Comparison of ENCODE assay signal across 16 cellular contexts in the genomic region with DNA sequence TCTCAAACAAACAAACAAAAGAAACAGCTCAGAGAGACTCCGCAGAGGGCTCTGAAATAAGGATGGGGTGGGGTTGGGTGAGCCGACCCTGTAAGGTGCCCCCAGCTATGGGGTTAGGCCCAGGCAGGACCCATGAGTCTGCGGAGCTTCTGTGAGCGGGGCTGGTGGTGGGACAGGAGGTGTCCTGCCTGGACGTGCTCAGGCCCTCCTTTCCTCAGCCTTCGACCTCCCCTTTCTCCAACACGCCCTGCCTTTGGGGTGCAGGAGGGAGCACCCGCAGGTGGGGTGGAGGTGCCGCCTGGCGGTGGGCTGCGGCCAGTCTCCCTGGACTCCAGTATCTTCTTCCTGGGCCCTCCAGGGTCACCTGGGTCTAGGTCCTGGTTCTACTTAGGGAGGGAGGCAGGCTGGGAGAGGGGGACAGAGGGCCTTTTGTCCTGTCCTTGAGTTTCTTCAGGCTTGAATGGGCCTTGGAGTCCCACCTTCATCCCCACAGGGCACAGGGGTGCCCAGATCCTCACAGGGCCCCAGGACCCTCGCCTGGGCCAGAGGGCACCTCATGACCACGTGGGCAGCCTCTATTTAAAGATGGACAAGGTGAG. TPM values are rescaled to one million over a fixed set of nuclear protein-coding genes. Genes with fewer than 3 reads are reported as not detected.
DNase-seq lines count a peak whose midpoint lies in the region; ATAC-seq, FAIRE-seq and TF ChIP-seq lines count a peak whose summit lies in the region.
"Had no signal": no experiment of that assay in that cellular context is flagged by ENCODE, and none has a peak within 500 bp of the region (broad histone marks: within the 10 kb centered on the region; RNA-seq: fewer than 3 reads in every experiment).

No MANE protein-coding gene starts in this region.

- H3K79me2 ChIP-seq in H1 (ENCODE audit: control insufficient read depth in 1 of 2, insufficient read depth in 2 of 2, low read length in 2 of 2): no peaks in the 10 kb centered on the region

- no peaks in the 10 kb centered on the region for H3K27me3 Mint-ChIP-seq in activated CD8-positive, alpha-beta T cell treated with anti-CD3 and anti-CD28 coated beads for 36 hours
- H3K27me3 Mint-ChIP-seq in activated CD8-positive, alpha-beta T cell treated with anti-CD3 and anti-CD28 coated beads, Interleukin-2, amount 10 ng/mL, durations not matched to agents 7 days and 5 days (ENCODE audit: low read depth): no peaks in the 10 kb centered on the region
- H3K27me3 Mint-ChIP-seq in nephron progenitor cell (ENCODE audit: low read depth, poor library complexity): peaks cover 3% of the 10 kb centered on the region
- H3K27me3 Mint-ChIP-seq in activated CD4-positive, alpha-beta memory T cell treated with anti-CD3 and anti-CD28 coated beads, Interleukin-2, amount 10 ng/mL, durations not matched to agents 7 days and 5 days: no peaks in the 10 kb centered on the region

- no peak for TF ChIP-seq POLR2A in H1 (IDR thresholded peaks at IDR 0.05; ENCODE audit: control extremely low read depth in 1 of 2, low read depth in 2 of 2, low read length in 2 of 2)
- no peak for TF ChIP-seq POLR2A in H54 (IDR thresholded peaks at IDR 0.05; ENCODE audit: low read depth, low read length)

- H3K14ac ChIP-seq in H1 (ENCODE audit: insufficient read length): no peak overlapping the region

- CTCF ChIA-PET in activated CD8-positive, alpha-beta T cell treated with anti-CD3 and anti-CD28 coated beads for 36 hours (lab: Charles Lee): interaction anchor here (0.9 kb wide), 1 partner anchor 186 kb away, joined by 3 read pairs; no protein-coding TSS in a partner anchor
- CTCF ChIA-PET in activated CD8-positive, alpha-beta T cell treated with anti-CD3 and anti-CD28 coated beads, Interleukin-2, amount 10 ng/mL, durations not matched to agents 7 days and 5 days (lab: Charles Lee): no interaction called here
- CTCF ChIA-PET in H1 (lab: Charles Lee; ENCODE audit: partially characterized antibody): interaction anchor here (0.7 to 5.5 kb wide), 8 partner anchors 8 to 285 kb away, joined by 3 to 156 read pairs (median 4); a partner anchor contains a TSS
- CTCF ChIA-PET in activated CD4-positive, alpha-beta memory T cell treated with anti-CD3 and anti-CD28 coated beads, Interleukin-2, amount 10 ng/mL, durations not matched to agents 7 days and 5 days (lab: Charles Lee): no interaction called here

- FAIRE-seq in H1 (lab: Jason Lieb, UNC) (no peak), H54 (lab: Jason Lieb, UNC) (no peak)
- FAIRE-seq: A549, D721Med, endothelial cell of umbilical vein had no signal

- no peaks in the 10 kb centered on the region for H3K36me3 ChIP-seq in H1 (ENCODE audit: control insufficient read depth in 2 of 4, insufficient read depth in 4 of 4, low read length in 3 of 4)
- H3K36me3 ChIP-seq in tibial artery: peaks cover 0 to 8% (median 4%) of the 10 kb centered on the region in 3 donors

- no peak overlapping the region for H2BK12ac ChIP-seq in H1 (ENCODE audit: low read depth, low read length)

- peaks cover under 1% of the 10 kb centered on the region; the same call in 1 of the 2 replicates for H3K23me2 ChIP-seq in H1 (ENCODE audit: low read depth, low read length)

- no peaks in the 10 kb centered on the region for H3K9me3 Mint-ChIP-seq in activated CD8-positive, alpha-beta T cell treated with anti-CD3 and anti-CD28 coated beads for 36 hours
- no peaks in the 10 kb centered on the region for H3K9me3 Mint-ChIP-seq in activated CD8-positive, alpha-beta T cell treated with anti-CD3 and anti-CD28 coated beads, Interleukin-2, amount 10 ng/mL, durations not matched to agents 7 days and 5 days (ENCODE audit: insufficient read depth)
- H3K9me3 Mint-ChIP-seq in nephron progenitor cell: no peaks in the 10 kb centered on the region
- H3K9me3 Mint-ChIP-seq in activated CD4-positive, alpha-beta memory T cell treated with anti-CD3 and anti-CD28 coated beads, Interleukin-2, amount 10 ng/mL, durations not matched to agents 7 days and 5 days: no peaks in the 10 kb centered on the region
- H3K9me3 Mint-ChIP-seq: activated T-helper 1 cell treated with anti-CD3 and anti-CD28 coated beads, Interleukin-12 subunit alpha, Interleukin-12 subunit beta, Interleukin-2, Interleukin-4 antibody, amounts not matched to agents 30 ng/mL and 10 ng/mL and 1 ng/mL, durations not matched to agents 14 hours and 24 hours and 36 hours; WTC11 had no signal

- no peak for TF ChIP-seq CTCF in activated CD8-positive, alpha-beta T cell treated with anti-CD3 and anti-CD28 coated beads for 36 hours (IDR thresholded peaks at IDR 0.05)
- TF ChIP-seq CTCF in H1 (IDR thresholded peaks at IDR 0.05; ENCODE audit: control extremely low read depth in 1 of 3, insufficient read depth in 1 of 3, low read depth in 1 of 3, low read length in 3 of 3) (no peak), nephron progenitor cell (IDR thresholded peaks at IDR 0.05) (no peak), tibial artery (IDR thresholded peaks at IDR 0.05) (no peak)

- no peak overlapping the region for H3K18ac ChIP-seq in H1 (ENCODE audit: extremely low read depth, low read length)

- no peak overlapping the region for H4K5ac ChIP-seq in H1 (ENCODE audit: insufficient read length, low read depth, low read length)

- H3K27me3 ChIP-seq in H1 (replicated peaks in 1 of 4; ENCODE audit: control insufficient read depth in 3 of 4, extremely low read depth in 1 of 4, insufficient read depth in 3 of 4, low read length in 3 of 4) (no peaks in the 10 kb centered on the region; a peak in 1 of 7 replicates), tibial artery (peaks cover 0 to 13% of the 10 kb centered on the region in 2 donors)

- H2AFZ ChIP-seq in H1 (ENCODE audit: low read length): no peak overlapping the region

- H3K4me3 ChIP-seq in H1 (ENCODE audit: extremely low read depth in 1 of 4, insufficient read depth in 2 of 4, low read depth in 3 of 4, low read length in 4 of 4): no peak overlapping the region
- no peak overlapping the region for H3K4me3 ChIP-seq in tibial artery
- H3K4me3 ChIP-seq: A549 had no signal

- H3K4me1 ChIP-seq in H1 (replicated peaks in 1 of 4; ENCODE audit: control insufficient read depth in 3 of 4, insufficient read depth in 4 of 4, low read length in 3 of 4) (peaks cover 0 to 5% (median 2%) of the 10 kb centered on the region in 4 experiments; a peak in 3 of 7 replicates), tibial artery (peaks cover 0 to 60% (median 32%) of the 10 kb centered on the region in 4 donors)

- H3K9ac ChIP-seq in H1 (replicated peaks in 1 of 4; ENCODE audit: extremely low read depth in 1 of 4, low read depth in 3 of 4, low read length in 3 of 4): no peak overlapping the region

- H2BK20ac ChIP-seq in H1 (ENCODE audit: low read length): no peak overlapping the region

- no peak for TF ChIP-seq EP300 in H1 (IDR thresholded peaks at IDR 0.05; ENCODE audit: borderline replicate concordance in 1 of 2, low read depth in 2 of 2, low read length in 2 of 2)

- POLR2A ChIA-PET in activated CD8-positive, alpha-beta T cell treated with anti-CD3 and anti-CD28 coated beads for 36 hours (lab: Charles Lee): interaction anchor here (0.9 kb wide), 1 partner anchor 11 kb away, joined by 3 read pairs; no protein-coding TSS in a partner anchor
- POLR2A ChIA-PET in activated CD8-positive, alpha-beta T cell treated with anti-CD3 and anti-CD28 coated beads, Interleukin-2, amount 10 ng/mL, durations not matched to agents 7 days and 5 days (lab: Charles Lee): interaction anchor here (0.9 kb wide), 1 partner anchor 43 kb away, joined by 3 read pairs; no protein-coding TSS in a partner anchor
- POLR2A ChIA-PET in H1 (lab: Charles Lee; ENCODE audit: partially characterized antibody): no interaction called here
- POLR2A ChIA-PET in activated CD4-positive, alpha-beta memory T cell treated with anti-CD3 and anti-CD28 coated beads, Interleukin-2, amount 10 ng/mL, durations not matched to agents 7 days and 5 days (lab: Charles Lee): interaction anchor here (1.0 kb wide), 1 partner anchor 37 kb away, joined by 3 read pairs; no protein-coding TSS in a partner anchor

- H4K8ac ChIP-seq in H1 (ENCODE audit: extremely low read depth, insufficient read depth, low read length): peak overlapping the region; percentile 51; the same call in 1 of the 2 replicates

- no peak overlapping the region for H3K4me3 Mint-ChIP-seq in activated CD8-positive, alpha-beta T cell treated with anti-CD3 and anti-CD28 coated beads for 36 hours
- H3K4me3 Mint-ChIP-seq in activated CD8-positive, alpha-beta T cell treated with anti-CD3 and anti-CD28 coated beads, Interleukin-2, amount 10 ng/mL, durations not matched to agents 7 days and 5 days: no peak overlapping the region
- H3K4me3 Mint-ChIP-seq in nephron progenitor cell: no peak overlapping the region
- H3K4me3 Mint-ChIP-seq in activated CD4-positive, alpha-beta memory T cell treated with anti-CD3 and anti-CD28 coated beads, Interleukin-2, amount 10 ng/mL, durations not matched to agents 7 days and 5 days: no peak overlapping the region
- H3K4me3 Mint-ChIP-seq: activated T-helper 1 cell treated with anti-CD3 and anti-CD28 coated beads, Interleukin-12 subunit alpha, Interleukin-12 subunit beta, Interleukin-2, Interleukin-4 antibody, amounts not matched to agents 30 ng/mL and 10 ng/mL and 1 ng/mL, durations not matched to agents 14 hours and 24 hours and 36 hours; WTC11 had no signal

- H3K27ac ChIP-seq in H1 (ENCODE audit: low read depth, low read length) (no peak overlapping the region), tibial artery (peak overlapping the region; percentile 67 to 79)
- H3K27ac ChIP-seq: A549 had no signal

- no peak overlapping the region for H4K91ac ChIP-seq in H1 (replicated peaks; ENCODE audit: insufficient read length, low read length)

- no peak overlapping the region for H3K23ac ChIP-seq in H1 (ENCODE audit: insufficient read length)

- H3K9me3 ChIP-seq in H1 (ENCODE audit: insufficient read depth in 2 of 2, low read depth in 1 of 2, low read length in 1 of 2): no peaks in the 10 kb centered on the region
- H3K9me3 ChIP-seq in tibial artery: no peaks in the 10 kb centered on the region
- H3K9me3 ChIP-seq: A549 had no signal

- no peak for TF ChIP-seq RAD21 in H1 (IDR thresholded peaks at IDR 0.05 in 1 of 2, conservative IDR thresholded peaks at IDR 0.05 in 1 of 2; ENCODE audit: low read depth in 2 of 2, low read length in 2 of 2)

- H3K4ac ChIP-seq in H1 (replicated peaks; ENCODE audit: insufficient read length, low read depth, low read length): no peak overlapping the region

- H3K4me2 ChIP-seq in H1 (ENCODE audit: insufficient read depth in 1 of 2, low read depth in 2 of 2, low read length in 2 of 2): no peak overlapping the region
- H3K4me2 ChIP-seq: A549 had no signal

- DNase-seq in activated CD8-positive, alpha-beta T cell treated with anti-CD3 and anti-CD28 coated beads for 36 hours: peak; percentile 1
- no peak for DNase-seq in activated CD8-positive, alpha-beta T cell treated with anti-CD3 and anti-CD28 coated beads, Interleukin-2, amount 10 ng/mL, durations not matched to agents 7 days and 5 days
- DNase-seq in H1 (ENCODE audit: low read depth in 1 of 2, low spot score in 2 of 2) (no peak), nephron progenitor cell (no peak), tibial artery (peak in 1 of 2 donors; percentile 64), DMS79 (lab: John Stamatoyannopoulos, UW) (no peak), H54 (ENCODE audit: insufficient read length, low spot score) (no peak)
- DNase-seq in activated CD4-positive, alpha-beta memory T cell treated with anti-CD3 and anti-CD28 coated beads, Interleukin-2, amount 10 ng/mL, durations not matched to agents 7 days and 5 days: no peak
- DNase-seq: midbrain, NCI-H2081 treated with DMSO at 0.1 percent for 48 hours had no signal

- H3K56ac ChIP-seq in H1 (replicated peaks; ENCODE audit: insufficient read length, low read depth, low read length): no peak overlapping the region

- H2AK5ac ChIP-seq in H1 (ENCODE audit: low read depth, low read length): no peak overlapping the region

- intact Hi-C loops in activated CD8-positive, alpha-beta T cell treated with anti-CD3 and anti-CD28 coated beads for 36 hours (cut with micrococcal nuclease): no loop called here
- intact Hi-C loops in tibial artery (cut with DNase I; ENCODE audit: low total_unique reads): loop anchor here (5.0 kb wide), 1 partner anchor 42 kb away; a partner anchor contains a TSS

- H4K20me1 ChIP-seq in H1 (replicated peaks in 1 of 2; ENCODE audit: control insufficient read depth in 1 of 2, insufficient read depth in 2 of 2, low read length in 2 of 2): no peaks in the 10 kb centered on the region

- H2BK120ac ChIP-seq in H1 (replicated peaks; ENCODE audit: low read depth, low read length): no peak overlapping the region

- no peak overlapping the region for H3K27ac Mint-ChIP-seq in activated CD8-positive, alpha-beta T cell treated with anti-CD3 and anti-CD28 coated beads for 36 hours
- no peak overlapping the region for H3K27ac Mint-ChIP-seq in activated CD8-positive, alpha-beta T cell treated with anti-CD3 and anti-CD28 coated beads, Interleukin-2, amount 10 ng/mL, durations not matched to agents 7 days and 5 days
- H3K27ac Mint-ChIP-seq in nephron progenitor cell: peak overlapping the region; percentile 75
- H3K27ac Mint-ChIP-seq in activated CD4-positive, alpha-beta memory T cell treated with anti-CD3 and anti-CD28 coated beads, Interleukin-2, amount 10 ng/mL, durations not matched to agents 7 days and 5 days: no peak overlapping the region
- H3K27ac Mint-ChIP-seq: activated T-helper 1 cell treated with anti-CD3 and anti-CD28 coated beads, Interleukin-12 subunit alpha, Interleukin-12 subunit beta, Interleukin-2, Interleukin-4 antibody, amounts not matched to agents 30 ng/mL and 10 ng/mL and 1 ng/mL, durations not matched to agents 14 hours and 24 hours and 36 hours; WTC11 had no signal

- no peak overlapping the region for H2BK5ac ChIP-seq in H1 (ENCODE audit: low read depth, low read length)

- H3K4me1 Mint-ChIP-seq in activated CD8-positive, alpha-beta T cell treated with anti-CD3 and anti-CD28 coated beads for 36 hours (ENCODE audit: low read depth): peaks cover 17% of the 10 kb centered on the region
- peaks cover 20% of the 10 kb centered on the region for H3K4me1 Mint-ChIP-seq in activated CD8-positive, alpha-beta T cell treated with anti-CD3 and anti-CD28 coated beads, Interleukin-2, amount 10 ng/mL, durations not matched to agents 7 days and 5 days (ENCODE audit: low read depth)
- peaks cover 20% of the 10 kb centered on the region for H3K4me1 Mint-ChIP-seq in nephron progenitor cell
- H3K4me1 Mint-ChIP-seq in activated CD4-positive, alpha-beta memory T cell treated with anti-CD3 and anti-CD28 coated beads, Interleukin-2, amount 10 ng/mL, durations not matched to agents 7 days and 5 days: peaks cover 10% of the 10 kb centered on the region

- WGBS in H1 (ENCODE audit: extremely low coverage in 1 of 2, insufficient coverage in 1 of 2, insufficient read length in 1 of 2, insufficient replicate concordance in 2 of 2, low coverage in 1 of 2, low lambda C conversion rate in 2 of 2, missing lambda C conversion rate in 1 of 2), 2 experiments: 97% methylated on average over 10 of the region's 13 CpGs; no CpG with 5 or more reads in 1 of the 2 experiments

- no peaks in the 10 kb centered on the region for H3K79me1 ChIP-seq in H1 (ENCODE audit: low read depth, low read length)

- ATAC-seq in activated CD8-positive, alpha-beta T cell treated with anti-CD3 and anti-CD28 coated beads for 36 hours: no peak
- ATAC-seq in activated CD8-positive, alpha-beta T cell treated with anti-CD3 and anti-CD28 coated beads, Interleukin-2, amount 10 ng/mL, durations not matched to agents 7 days and 5 days: no peak
- ATAC-seq: A549, WTC11 had no signal

- no peaks in the 10 kb centered on the region for H3K36me3 Mint-ChIP-seq in activated CD8-positive, alpha-beta T cell treated with anti-CD3 and anti-CD28 coated beads for 36 hours (ENCODE audit: low read depth)
- H3K36me3 Mint-ChIP-seq in activated CD8-positive, alpha-beta T cell treated with anti-CD3 and anti-CD28 coated beads, Interleukin-2, amount 10 ng/mL, durations not matched to agents 7 days and 5 days (ENCODE audit: low read depth): no peaks in the 10 kb centered on the region
- H3K36me3 Mint-ChIP-seq in nephron progenitor cell (ENCODE audit: low read depth): no peaks in the 10 kb centered on the region
- H3K36me3 Mint-ChIP-seq in activated CD4-positive, alpha-beta memory T cell treated with anti-CD3 and anti-CD28 coated beads, Interleukin-2, amount 10 ng/mL, durations not matched to agents 7 days and 5 days (ENCODE audit: low read depth): no peaks in the 10 kb centered on the region
- H3K36me3 Mint-ChIP-seq: WTC11 had no signal

- no peak overlapping the region for H2BK15ac ChIP-seq in H1 (ENCODE audit: low read length)

RNA-seq across cellular contexts. Expression of a gene that starts 12.3 kb away (rescaled TPM):
- under 1 TPM; 0.16 to 0.20 TPM for total RNA-seq in activated CD8-positive, alpha-beta T cell treated with anti-CD3 and anti-CD28 coated beads for 36 hours
- under 1 TPM in 1 of 2 experiments, not detected in 1; 0.08 TPM for total RNA-seq in activated CD8-positive, alpha-beta T cell treated with anti-CD3 and anti-CD28 coated beads, Interleukin-2, amount 10 ng/mL, durations not matched to agents 7 days and 5 days
- not detected in 2 replicates for total RNA-seq in H1 (2021; fragmentation: NEBNext Ultra II Directional; extraction: Animal tissue kit (Norgen Biotek cat#: 25700))
- 0.02 and 0.08 TPM in 2 replicates for polyA plus RNA-seq in H1 (2011; rRNA removed)
- polyA plus RNA-seq in H1 (2011; cell fraction: cytosol; rRNA removed): 0.03 TPM
- 0.04 TPM for polyA plus RNA-seq in H1 (2011; cell fraction: nucleus; rRNA removed)
- polyA plus RNA-seq in H1 (2012, experiment 1 of 2): 0.06 TPM in 1 of 4 replicates, not detected in the others
- polyA plus RNA-seq in H1 (2012, experiment 2 of 2): not detected
- polyA plus RNA-seq in H1 (2013, experiment 1 of 2): 0.02 TPM
- 0.02 TPM for polyA plus RNA-seq in H1 (2013, experiment 2 of 2)
- polyA minus RNA-seq in H1 (2011; rRNA and poly(A)+ RNA removed): not detected in 2 replicates
- polyA minus RNA-seq in H1 (2011; cell fraction: cytosol; rRNA and poly(A)+ RNA removed): not detected
- polyA minus RNA-seq in H1 (2011; cell fraction: nucleus; rRNA and poly(A)+ RNA removed): not detected
- total RNA-seq in activated CD4-positive, alpha-beta memory T cell treated with anti-CD3 and anti-CD28 coated beads, Interleukin-2, amount 10 ng/mL, durations not matched to agents 7 days and 5 days: under 1 TPM; 0.08 TPM
- total RNA-seq: endothelial cell of umbilical vein, temporal lobe, WTC11 had no signal
- polyA plus RNA-seq: A549, endothelial cell of umbilical vein had no signal

RNA-seq across cellular contexts. Expression of a gene that starts 26.6 kb away (rescaled TPM):
- 100 to 1,000 TPM; 247 to 251 TPM for total RNA-seq in activated CD8-positive, alpha-beta T cell treated with anti-CD3 and anti-CD28 coated beads for 36 hours
- total RNA-seq in activated CD8-positive, alpha-beta T cell treated with anti-CD3 and anti-CD28 coated beads, Interleukin-2, amount 10 ng/mL, durations not matched to agents 7 days and 5 days: 100 to 1,000 TPM; 463 to 477 TPM
- not detected in 2 replicates for total RNA-seq in H1 (2021; fragmentation: NEBNext Ultra II Directional; extraction: Animal tissue kit (Norgen Biotek cat#: 25700))
- 0.03 TPM in 1 of 2 replicates, not detected in the other for polyA plus RNA-seq in H1 (2011; rRNA removed)
- polyA plus RNA-seq in H1 (2011; cell fraction: cytosol; rRNA removed): not detected
- polyA plus RNA-seq in H1 (2011; cell fraction: nucleus; rRNA removed): not detected
- 0.11 TPM in 1 of 4 replicates, not detected in the others for polyA plus RNA-seq in H1 (2012, experiment 1 of 2)
- polyA plus RNA-seq in H1 (2012, experiment 2 of 2): not detected
- 0.16 TPM for polyA plus RNA-seq in H1 (2013, experiment 1 of 2)
- polyA plus RNA-seq in H1 (2013, experiment 2 of 2): 0.07 TPM
- polyA minus RNA-seq in H1 (2011; rRNA and poly(A)+ RNA removed): not detected in 2 replicates
- not detected for polyA minus RNA-seq in H1 (2011; cell fraction: cytosol; rRNA and poly(A)+ RNA removed)
- not detected for polyA minus RNA-seq in H1 (2011; cell fraction: nucleus; rRNA and poly(A)+ RNA removed)
- 100 to 1,000 TPM; 590 TPM for total RNA-seq in activated CD4-positive, alpha-beta memory T cell treated with anti-CD3 and anti-CD28 coated beads, Interleukin-2, amount 10 ng/mL, durations not matched to agents 7 days and 5 days
- total RNA-seq: endothelial cell of umbilical vein had no signal
- polyA plus RNA-seq: endothelial cell of umbilical vein had no signal

RNA-seq across cellular contexts. Expression of a gene that starts 40.1 kb away (rescaled TPM):
- 1 to 10 TPM; 4.9 to 5.4 TPM for total RNA-seq in activated CD8-positive, alpha-beta T cell treated with anti-CD3 and anti-CD28 coated beads for 36 hours
- total RNA-seq in activated CD8-positive, alpha-beta T cell treated with anti-CD3 and anti-CD28 coated beads, Interleukin-2, amount 10 ng/mL, durations not matched to agents 7 days and 5 days: 1 to 10 TPM; 2.6 to 2.8 TPM
- total RNA-seq in H1 (2021; fragmentation: NEBNext Ultra II Directional; extraction: Animal tissue kit (Norgen Biotek cat#: 25700)): not detected in 2 replicates
- polyA plus RNA-seq in H1 (2011; rRNA removed): not detected in 2 replicates
- polyA plus RNA-seq in H1 (2011; cell fraction: cytosol; rRNA removed): not detected
- not detected for polyA plus RNA-seq in H1 (2011; cell fraction: nucleus; rRNA removed)
- not detected in 4 replicates for polyA plus RNA-seq in H1 (2012, experiment 1 of 2)
- polyA plus RNA-seq in H1 (2012, experiment 2 of 2): not detected
- polyA plus RNA-seq in H1 (2013, experiment 1 of 2): 0.14 TPM
- polyA plus RNA-seq in H1 (2013, experiment 2 of 2): not detected
- not detected in 2 replicates for polyA minus RNA-seq in H1 (2011; rRNA and poly(A)+ RNA removed)
- polyA minus RNA-seq in H1 (2011; cell fraction: cytosol; rRNA and poly(A)+ RNA removed): not detected
- not detected for polyA minus RNA-seq in H1 (2011; cell fraction: nucleus; rRNA and poly(A)+ RNA removed)
- total RNA-seq in activated CD4-positive, alpha-beta memory T cell treated with anti-CD3 and anti-CD28 coated beads, Interleukin-2, amount 10 ng/mL, durations not matched to agents 7 days and 5 days: 1 to 10 TPM; 6.6 to 9.7 TPM
- total RNA-seq: endothelial cell of umbilical vein, temporal lobe, WTC11 had no signal
- polyA plus RNA-seq: A549, endothelial cell of umbilical vein had no signal

RNA-seq across cellular contexts. Expression of a gene that starts 40.7 kb away (rescaled TPM):
- total RNA-seq in activated CD8-positive, alpha-beta T cell treated with anti-CD3 and anti-CD28 coated beads for 36 hours: under 1 TPM in 1 of 2 experiments, not detected in 1; 0.92 TPM
- total RNA-seq in activated CD8-positive, alpha-beta T cell treated with anti-CD3 and anti-CD28 coated beads, Interleukin-2, amount 10 ng/mL, durations not matched to agents 7 days and 5 days: under 1 TPM in 1 of 2 experiments, not detected in 1; 0.50 TPM
- not detected in 2 replicates for total RNA-seq in H1 (2021; fragmentation: NEBNext Ultra II Directional; extraction: Animal tissue kit (Norgen Biotek cat#: 25700))
- 0.39 TPM in 1 of 2 replicates, not detected in the other for polyA plus RNA-seq in H1 (2011; rRNA removed)
- polyA plus RNA-seq in H1 (2011; cell fraction: cytosol; rRNA removed): not detected
- polyA plus RNA-seq in H1 (2011; cell fraction: nucleus; rRNA removed): 0.33 TPM
- 0.41 TPM in 1 of 4 replicates, not detected in the others for polyA plus RNA-seq in H1 (2012, experiment 1 of 2)
- not detected for polyA plus RNA-seq in H1 (2012, experiment 2 of 2)
- 0.12 TPM for polyA plus RNA-seq in H1 (2013, experiment 1 of 2)
- not detected for polyA plus RNA-seq in H1 (2013, experiment 2 of 2)
- polyA minus RNA-seq in H1 (2011; rRNA and poly(A)+ RNA removed): not detected in 2 replicates
- polyA minus RNA-seq in H1 (2011; cell fraction: cytosol; rRNA and poly(A)+ RNA removed): not detected
- polyA minus RNA-seq in H1 (2011; cell fraction: nucleus; rRNA and poly(A)+ RNA removed): not detected
- under 1 TPM; 0.38 to 0.60 TPM for total RNA-seq in activated CD4-positive, alpha-beta memory T cell treated with anti-CD3 and anti-CD28 coated beads, Interleukin-2, amount 10 ng/mL, durations not matched to agents 7 days and 5 days
- total RNA-seq: activated T-helper 1 cell treated with anti-CD3 and anti-CD28 coated beads, Interleukin-12 subunit alpha, Interleukin-12 subunit beta, Interleukin-2, Interleukin-4 antibody, amounts not matched to agents 30 ng/mL and 10 ng/mL and 1 ng/mL, durations not matched to agents 14 hours and 24 hours and 36 hours; endothelial cell of umbilical vein; temporal lobe; WTC11 had no signal
- polyA plus RNA-seq: A549, endothelial cell of umbilical vein had no signal

RNA-seq across cellular contexts. Expression of a gene that starts 44.7 kb away (rescaled TPM):
- total RNA-seq in activated CD8-positive, alpha-beta T cell treated with anti-CD3 and anti-CD28 coated beads for 36 hours: not detected
- not detected for total RNA-seq in activated CD8-positive, alpha-beta T cell treated with anti-CD3 and anti-CD28 coated beads, Interleukin-2, amount 10 ng/mL, durations not matched to agents 7 days and 5 days
- total RNA-seq in H1 (2021; fragmentation: NEBNext Ultra II Directional; extraction: Animal tissue kit (Norgen Biotek cat#: 25700)): not detected in 2 replicates
- polyA plus RNA-seq in H1 (2011; rRNA removed): not detected in 2 replicates
- not detected for polyA plus RNA-seq in H1 (2011; cell fraction: cytosol; rRNA removed)
- polyA plus RNA-seq in H1 (2011; cell fraction: nucleus; rRNA removed): 0.27 TPM
- not detected in 4 replicates for polyA plus RNA-seq in H1 (2012, experiment 1 of 2)
- polyA plus RNA-seq in H1 (2012, experiment 2 of 2): not detected
- polyA plus RNA-seq in H1 (2013, experiment 1 of 2): not detected
- 0.04 TPM for polyA plus RNA-seq in H1 (2013, experiment 2 of 2)
- not detected in 2 replicates for polyA minus RNA-seq in H1 (2011; rRNA and poly(A)+ RNA removed)
- not detected for polyA minus RNA-seq in H1 (2011; cell fraction: cytosol; rRNA and poly(A)+ RNA removed)
- not detected for polyA minus RNA-seq in H1 (2011; cell fraction: nucleus; rRNA and poly(A)+ RNA removed)
- total RNA-seq in activated CD4-positive, alpha-beta memory T cell treated with anti-CD3 and anti-CD28 coated beads, Interleukin-2, amount 10 ng/mL, durations not matched to agents 7 days and 5 days: not detected
- total RNA-seq: activated T-helper 1 cell treated with anti-CD3 and anti-CD28 coated beads, Interleukin-12 subunit alpha, Interleukin-12 subunit beta, Interleukin-2, Interleukin-4 antibody, amounts not matched to agents 30 ng/mL and 10 ng/mL and 1 ng/mL, durations not matched to agents 14 hours and 24 hours and 36 hours; endothelial cell of umbilical vein; temporal lobe had no signal
- polyA plus RNA-seq: endothelial cell of umbilical vein had no signal

Comparison
In these comparisons a context has a peak if more than half of its experiments do, and no peak if none do; other contexts are left out.
1. CTCF ChIA-PET loops: an anchor here in activated CD8-positive, alpha-beta T cell treated with anti-CD3 and anti-CD28 coated beads for 36 hours (0.9 kb wide) and H1 (0.7 to 5.5 kb wide); none called in activated CD8-positive, alpha-beta T cell treated with anti-CD3 and anti-CD28 coated beads, Interleukin-2, amount 10 ng/mL, durations not matched to agents 7 days and 5 days and activated CD4-positive, alpha-beta memory T cell treated with anti-CD3 and anti-CD28 coated beads, Interleukin-2, amount 10 ng/mL, durations not matched to agents 7 days and 5 days.
2. RNA of a gene that starts 26.6 kb away (total RNA-seq): 590 TPM in activated CD4-positive, alpha-beta memory T cell treated with anti-CD3 and anti-CD28 coated beads, Interleukin-2, amount 10 ng/mL, durations not matched to agents 7 days and 5 days, 463 to 477 TPM in activated CD8-positive, alpha-beta T cell treated with anti-CD3 and anti-CD28 coated beads, Interleukin-2, amount 10 ng/mL, durations not matched to agents 7 days and 5 days and 247 to 251 TPM in activated CD8-positive, alpha-beta T cell treated with anti-CD3 and anti-CD28 coated beads for 36 hours; not detected in H1; every median in the first group is over 100 times any median in the second.